In the genomic region with DNA sequence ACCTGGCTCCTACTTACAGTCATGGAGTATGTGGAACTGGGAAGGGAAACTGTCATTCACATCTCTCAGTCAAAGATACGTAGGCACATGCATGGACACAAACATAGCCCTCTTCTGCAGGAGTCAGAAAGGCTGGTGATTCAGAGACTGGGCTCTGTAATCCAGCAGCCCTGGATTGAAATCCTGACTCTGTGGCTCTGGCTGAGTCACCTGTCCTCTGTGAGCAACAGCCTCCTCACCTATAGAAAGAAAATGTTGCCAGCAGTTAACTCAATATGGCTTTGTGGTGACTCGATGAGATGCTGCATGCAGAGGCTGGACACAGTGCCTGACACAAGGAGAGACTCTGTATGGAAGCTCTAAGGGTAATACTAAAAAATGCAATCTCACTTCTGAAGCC, we compare ENCODE assay signal across 13 cellular contexts. TPM values are rescaled to one million over a fixed set of nuclear protein-coding genes. Genes with fewer than 3 reads are reported as not detected.
DNase-seq lines count a peak whose midpoint lies in the region; ATAC-seq and TF ChIP-seq lines count a peak whose summit lies in the region.
"Had no signal": no experiment of that assay in that cellular context is flagged by ENCODE, and none has a peak within 500 bp of the region (broad histone marks: within the 10 kb centered on the region; RNA-seq: fewer than 3 reads in every experiment).

No MANE protein-coding gene starts in this region.

- in situ Hi-C loops in transverse colon (cut with MboI; ENCODE audit: low pct_ligation_motif_present in 1 of 4, low pct_unique_long_range_greater_than_20kb in 1 of 4, low sequenced_read_pairs in 3 of 4), result no loop called here

- intact Hi-C loops in right cardiac atrium (cut with DNase I), result no loop called here
- intact Hi-C loops in transverse colon (cut with DNase I; ENCODE audit: low total_unique reads), result no loop called here

- TF ChIP-seq POLR2A in transverse colon (IDR thresholded peaks at IDR 0.05), result no peak

- H3K4me3 ChIP-seq in right atrium auricular region (no peak overlapping the region), right cardiac atrium (ENCODE audit: low read length) (no peak overlapping the region), transverse colon (no peak overlapping the region)
- H3K4me3 ChIP-seq: coronary artery had no signal

- ATAC-seq in right cardiac atrium (no peak), GM18502 (IDR thresholded peaks at IDR 0.05; ENCODE audit: poor library complexity, unreplicated experiment) (no peak), GM18519 (IDR thresholded peaks at IDR 0.05; ENCODE audit: low FRiP score, unreplicated experiment) (no peak)
- ATAC-seq: Right ventricle myocardium inferior had no signal

- peak overlapping the region; percentile 84 to 94 for H3K27ac ChIP-seq in right atrium auricular region
- H3K27ac ChIP-seq in right cardiac atrium (ENCODE audit: low read length), result no peak overlapping the region
- H3K27ac ChIP-seq in transverse colon, result peak overlapping the region in 3 of 4 donors; percentile 84 to 88 (median 86)
- H3K27ac ChIP-seq: coronary artery had no signal

- TF ChIP-seq EP300 in transverse colon (IDR thresholded peaks at IDR 0.05; ENCODE audit: low read depth), result no peak

- DNase-seq in right atrium auricular region (ENCODE audit: low spot score) (no peak), right cardiac atrium (no peak), RKO (ENCODE audit: low spot score) (peak; percentile 85), glomerular visceral epithelial cell (ENCODE audit: extremely low spot score) (peak; percentile 55), transverse colon (no peak), foreskin melanocyte (no peak)
- DNase-seq: CD8-positive, alpha-beta memory T cell; H7; NCI-H2081 had no signal

- H3K27me3 ChIP-seq in right atrium auricular region, result no peaks in the 10 kb centered on the region
- H3K27me3 ChIP-seq in right cardiac atrium (ENCODE audit: control insufficient read depth, insufficient read depth), result no peaks in the 10 kb centered on the region
- no peaks in the 10 kb centered on the region for H3K27me3 ChIP-seq in transverse colon

- H3K9me3 ChIP-seq in right atrium auricular region, result no peaks in the 10 kb centered on the region
- no peaks in the 10 kb centered on the region for H3K9me3 ChIP-seq in right cardiac atrium (ENCODE audit: control insufficient read depth, low read length)
- no peaks in the 10 kb centered on the region for H3K9me3 ChIP-seq in transverse colon

- H3K4me1 ChIP-seq in right atrium auricular region (peaks cover 0 to 44% of the 10 kb centered on the region in 2 donors), right cardiac atrium (ENCODE audit: control insufficient read depth, insufficient read depth, low read length) (peaks cover 19% of the 10 kb centered on the region), transverse colon (peaks cover 24 to 49% (median 40%) of the 10 kb centered on the region in 4 donors)

- 77% methylated on average over 2 of the region's 2 CpGs for WGBS in right cardiac atrium
- WGBS in transverse colon (ENCODE audit: low coverage in 1 of 2), 2 donors, result 19 to 71% methylated on average over 2 of the region's 2 CpGs

- no peaks in the 10 kb centered on the region for H3K36me3 ChIP-seq in right atrium auricular region
- H3K36me3 ChIP-seq in transverse colon, result no peaks in the 10 kb centered on the region

- no peak for TF ChIP-seq CTCF in right atrium auricular region (IDR thresholded peaks at IDR 0.05)
- no peak for TF ChIP-seq CTCF in transverse colon (IDR thresholded peaks at IDR 0.05)

RNA-seq across cellular contexts. Expression of gene CDKN2AIPNL, which starts 23.8 kb away (rescaled TPM):
- 10 to 100 TPM; 28.2 to 32.8 TPM for total RNA-seq in right atrium auricular region
- 10 to 100 TPM; 33.5 to 42.0 (median 37.5) TPM for total RNA-seq in right cardiac atrium
- polyA plus RNA-seq in right cardiac atrium, result 71.3 TPM
- 10 to 100 TPM in 2 of 4 donors, 1 to 10 TPM in 1, not detected in 1; 3.2 to 18.7 (median 12.9) TPM for total RNA-seq in transverse colon

Comparison
In these comparisons a context has a peak if more than half of its experiments do, and no peak if none do; other contexts are left out.
1. DNase-seq: peak in RKO (single experiment) and glomerular visceral epithelial cell (single experiment); none in right atrium auricular region (single experiment), right cardiac atrium (0 of 3), transverse colon (single experiment) and foreskin melanocyte (single experiment).